In genomic region chr1:96756789-96757188, GRCh38 we compare ENCODE assay signal across 2 cellular contexts.
TF ChIP-seq lines count a peak whose summit lies in the region.

No MANE protein-coding gene starts in this region.

TF ChIP-seq in liver, 16 proteins besides CTCF, POLR2A, EP300 and RAD21:
- TF ChIP-seq FOXA1 (IDR thresholded peaks at IDR 0.05) (no peak), RXRA (IDR thresholded peaks at IDR 0.05) (no peak), TAF1 (conservative IDR thresholded peaks at IDR 0.05) (no peak)

TF ChIP-seq in HEK293T, 16 proteins besides CTCF, POLR2A, EP300 and RAD21:
- TF ChIP-seq FOXM1 (IDR thresholded peaks at IDR 0.05; ENCODE audit: borderline replicate concordance): no peak
- no peak for TF ChIP-seq FOXK2 (IDR thresholded peaks at IDR 0.05)
- TF ChIP-seq SUZ12 (IDR thresholded peaks at IDR 0.05): no peak
- no peak for TF ChIP-seq TARDBP (IDR thresholded peaks at IDR 0.05)
- no peak for TF ChIP-seq FOXA1 (IDR thresholded peaks at IDR 0.05)
- TF ChIP-seq SP1 (IDR thresholded peaks at IDR 0.05): no peak
- TF ChIP-seq BHLHE40 (IDR thresholded peaks at IDR 0.05; ENCODE audit: borderline replicate concordance): no peak
- no peak for TF ChIP-seq ARNT (IDR thresholded peaks at IDR 0.05)
- TF ChIP-seq PKNOX1 (IDR thresholded peaks at IDR 0.05): no peak
- TF ChIP-seq NFRKB (IDR thresholded peaks at IDR 0.05): no peak
- TF ChIP-seq LEF1 (IDR thresholded peaks at IDR 0.05; ENCODE audit: borderline replicate concordance): no peak
- TF ChIP-seq ZNF384 (IDR thresholded peaks at IDR 0.05): no peak
- TF ChIP-seq HDGF (IDR thresholded peaks at IDR 0.05; ENCODE audit: borderline replicate concordance): no peak
- no peak for TF ChIP-seq ELF4 (IDR thresholded peaks at IDR 0.05)
- TF ChIP-seq L3MBTL2 (conservative IDR thresholded peaks at IDR 0.05): no peak
- TF ChIP-seq CTBP1 (IDR thresholded peaks at IDR 0.05; ENCODE audit: borderline replicate concordance): no peak
